In genomic region chr2:20350105-20350712, GRCh38 we compare ENCODE assay signal across 1 cellular context.
A peak's percentile ranks its signal among the peaks of the same experiment; 100 is the strongest.
TF ChIP-seq lines count a peak whose summit lies in the region.

No MANE protein-coding gene starts in this region.

TF ChIP-seq in K562, 482 proteins besides CTCF, POLR2A, EP300 and RAD21 (continued from another document and continues in another):
- TF ChIP-seq PRPF4 (IDR thresholded peaks at IDR 0.05; ENCODE audit: insufficient read depth, low read depth, low read length, poor library complexity, severe bottlenecking) (peak; percentile 78), XRCC3 (IDR thresholded peaks at IDR 0.05) (no peak), KAT7 (CRISPR knock-in tag; IDR thresholded peaks at IDR 0.05; ENCODE audit: borderline replicate concordance) (no peak; the same call in 1 of the 2 replicates), ZNF696 (CRISPR knock-in tag; conservative IDR thresholded peaks at IDR 0.05) (no peak), ZNF263 (CRISPR knock-in tag; IDR thresholded peaks at IDR 0.05; ENCODE audit: borderline replicate concordance) (peak; percentile 77), HNRNPL (IDR thresholded peaks at IDR 0.05; ENCODE audit: low read depth, low read length) (peak; percentile 49; the same call in 1 of the 2 replicates), ZBTB17 (CRISPR knock-in tag; IDR thresholded peaks at IDR 0.05) (no peak), ID3 (CRISPR knock-in tag; IDR thresholded peaks at IDR 0.05) (no peak), ID3 (tag; IDR thresholded peaks at IDR 0.05) (no peak), SIRT6 (IDR thresholded peaks at IDR 0.05; ENCODE audit: low read depth, low read length) (no peak), RBBP5 (IDR thresholded peaks at IDR 0.05; ENCODE audit: borderline replicate concordance, insufficient read depth, low read length, poor library complexity, severe bottlenecking) (peak; percentile 92), CBX5 (IDR thresholded peaks at IDR 0.05; ENCODE audit: borderline replicate concordance, low read depth) (no peak), UBTF (IDR thresholded peaks at IDR 0.05; ENCODE audit: borderline replicate concordance in 1 of 2, low read depth in 2 of 2, low read length in 2 of 2) (0 out of 4 replicates have a peak, but pooled peaks of 1 of the 2 experiments have one; percentile 64), BRD9 (IDR thresholded peaks at IDR 0.05; ENCODE audit: low read depth, partially characterized antibody) (no peak), ZNF347 (CRISPR knock-in tag; IDR thresholded peaks at IDR 0.05; ENCODE audit: low read depth) (no peak), ZNF398 (CRISPR knock-in tag; IDR thresholded peaks at IDR 0.05) (no peak), SMAD4 (CRISPR knock-in tag; conservative IDR thresholded peaks at IDR 0.05) (no peak), ARID1B (IDR thresholded peaks at IDR 0.05) (no peak), CUX1 (CRISPR knock-in tag; IDR thresholded peaks at IDR 0.05) (no peak), TBP (optimal IDR thresholded peaks at IDR 0.05; ENCODE audit: low read depth, low read length) (peak; percentile 35), ZSCAN32 (CRISPR knock-in tag; IDR thresholded peaks at IDR 0.05) (no peak)
- TF ChIP-seq, protein P1, sequence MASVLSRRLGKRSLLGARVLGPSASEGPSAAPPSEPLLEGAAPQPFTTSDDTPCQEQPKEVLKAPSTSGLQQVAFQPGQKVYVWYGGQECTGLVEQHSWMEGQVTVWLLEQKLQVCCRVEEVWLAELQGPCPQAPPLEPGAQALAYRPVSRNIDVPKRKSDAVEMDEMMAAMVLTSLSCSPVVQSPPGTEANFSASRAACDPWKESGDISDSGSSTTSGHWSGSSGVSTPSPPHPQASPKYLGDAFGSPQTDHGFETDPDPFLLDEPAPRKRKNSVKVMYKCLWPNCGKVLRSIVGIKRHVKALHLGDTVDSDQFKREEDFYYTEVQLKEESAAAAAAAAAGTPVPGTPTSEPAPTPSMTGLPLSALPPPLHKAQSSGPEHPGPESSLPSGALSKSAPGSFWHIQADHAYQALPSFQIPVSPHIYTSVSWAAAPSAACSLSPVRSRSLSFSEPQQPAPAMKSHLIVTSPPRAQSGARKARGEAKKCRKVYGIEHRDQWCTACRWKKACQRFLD (CRISPR knock-in tag; IDR thresholded peaks at IDR 0.05), result peak; percentile 38; the same call in 1 of the 2 replicates
- TF ChIP-seq, protein P2, sequence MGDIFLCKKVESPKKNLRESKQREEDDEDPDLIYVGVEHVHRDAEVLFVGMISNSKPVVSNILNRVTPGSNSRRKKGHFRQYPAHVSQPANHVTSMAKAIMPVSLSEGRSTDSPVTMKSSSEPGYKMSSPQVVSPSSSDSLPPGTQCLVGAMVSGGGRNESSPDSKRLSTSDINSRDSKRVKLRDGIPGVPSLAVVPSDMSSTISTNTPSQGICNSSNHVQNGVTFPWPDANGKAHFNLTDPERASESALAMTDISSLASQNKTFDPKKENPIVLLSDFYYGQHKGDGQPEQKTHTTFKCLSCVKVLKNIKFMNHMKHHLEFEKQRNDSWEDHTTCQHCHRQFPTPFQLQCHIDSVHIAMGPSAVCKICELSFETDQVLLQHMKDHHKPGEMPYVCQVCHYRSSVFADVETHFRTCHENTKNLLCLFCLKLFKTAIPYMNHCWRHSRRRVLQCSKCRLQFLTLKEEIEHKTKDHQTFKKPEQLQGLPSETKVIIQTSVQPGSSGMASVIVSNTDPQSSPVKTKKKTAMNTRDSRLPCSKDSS (IDR thresholded peaks at IDR 0.05; ENCODE audit: low read depth, partially characterized antibody), result no peak
- TF ChIP-seq, protein P3, sequence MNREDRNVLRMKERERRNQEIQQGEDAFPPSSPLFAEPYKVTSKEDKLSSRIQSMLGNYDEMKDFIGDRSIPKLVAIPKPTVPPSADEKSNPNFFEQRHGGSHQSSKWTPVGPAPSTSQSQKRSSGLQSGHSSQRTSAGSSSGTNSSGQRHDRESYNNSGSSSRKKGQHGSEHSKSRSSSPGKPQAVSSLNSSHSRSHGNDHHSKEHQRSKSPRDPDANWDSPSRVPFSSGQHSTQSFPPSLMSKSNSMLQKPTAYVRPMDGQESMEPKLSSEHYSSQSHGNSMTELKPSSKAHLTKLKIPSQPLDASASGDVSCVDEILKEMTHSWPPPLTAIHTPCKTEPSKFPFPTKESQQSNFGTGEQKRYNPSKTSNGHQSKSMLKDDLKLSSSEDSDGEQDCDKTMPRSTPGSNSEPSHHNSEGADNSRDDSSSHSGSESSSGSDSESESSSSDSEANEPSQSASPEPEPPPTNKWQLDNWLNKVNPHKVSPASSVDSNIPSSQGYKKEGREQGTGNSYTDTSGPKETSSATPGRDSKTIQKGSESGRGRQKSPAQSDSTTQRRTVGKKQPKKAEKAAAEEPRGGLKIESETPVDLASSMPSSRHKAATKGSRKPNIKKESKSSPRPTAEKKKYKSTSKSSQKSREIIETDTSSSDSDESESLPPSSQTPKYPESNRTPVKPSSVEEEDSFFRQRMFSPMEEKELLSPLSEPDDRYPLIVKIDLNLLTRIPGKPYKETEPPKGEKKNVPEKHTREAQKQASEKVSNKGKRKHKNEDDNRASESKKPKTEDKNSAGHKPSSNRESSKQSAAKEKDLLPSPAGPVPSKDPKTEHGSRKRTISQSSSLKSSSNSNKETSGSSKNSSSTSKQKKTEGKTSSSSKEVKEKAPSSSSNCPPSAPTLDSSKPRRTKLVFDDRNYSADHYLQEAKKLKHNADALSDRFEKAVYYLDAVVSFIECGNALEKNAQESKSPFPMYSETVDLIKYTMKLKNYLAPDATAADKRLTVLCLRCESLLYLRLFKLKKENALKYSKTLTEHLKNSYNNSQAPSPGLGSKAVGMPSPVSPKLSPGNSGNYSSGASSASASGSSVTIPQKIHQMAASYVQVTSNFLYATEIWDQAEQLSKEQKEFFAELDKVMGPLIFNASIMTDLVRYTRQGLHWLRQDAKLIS (CRISPR knock-in tag; IDR thresholded peaks at IDR 0.05), result peak; percentile 61; the same call in 1 of the 2 replicates
- TF ChIP-seq, protein P4, sequence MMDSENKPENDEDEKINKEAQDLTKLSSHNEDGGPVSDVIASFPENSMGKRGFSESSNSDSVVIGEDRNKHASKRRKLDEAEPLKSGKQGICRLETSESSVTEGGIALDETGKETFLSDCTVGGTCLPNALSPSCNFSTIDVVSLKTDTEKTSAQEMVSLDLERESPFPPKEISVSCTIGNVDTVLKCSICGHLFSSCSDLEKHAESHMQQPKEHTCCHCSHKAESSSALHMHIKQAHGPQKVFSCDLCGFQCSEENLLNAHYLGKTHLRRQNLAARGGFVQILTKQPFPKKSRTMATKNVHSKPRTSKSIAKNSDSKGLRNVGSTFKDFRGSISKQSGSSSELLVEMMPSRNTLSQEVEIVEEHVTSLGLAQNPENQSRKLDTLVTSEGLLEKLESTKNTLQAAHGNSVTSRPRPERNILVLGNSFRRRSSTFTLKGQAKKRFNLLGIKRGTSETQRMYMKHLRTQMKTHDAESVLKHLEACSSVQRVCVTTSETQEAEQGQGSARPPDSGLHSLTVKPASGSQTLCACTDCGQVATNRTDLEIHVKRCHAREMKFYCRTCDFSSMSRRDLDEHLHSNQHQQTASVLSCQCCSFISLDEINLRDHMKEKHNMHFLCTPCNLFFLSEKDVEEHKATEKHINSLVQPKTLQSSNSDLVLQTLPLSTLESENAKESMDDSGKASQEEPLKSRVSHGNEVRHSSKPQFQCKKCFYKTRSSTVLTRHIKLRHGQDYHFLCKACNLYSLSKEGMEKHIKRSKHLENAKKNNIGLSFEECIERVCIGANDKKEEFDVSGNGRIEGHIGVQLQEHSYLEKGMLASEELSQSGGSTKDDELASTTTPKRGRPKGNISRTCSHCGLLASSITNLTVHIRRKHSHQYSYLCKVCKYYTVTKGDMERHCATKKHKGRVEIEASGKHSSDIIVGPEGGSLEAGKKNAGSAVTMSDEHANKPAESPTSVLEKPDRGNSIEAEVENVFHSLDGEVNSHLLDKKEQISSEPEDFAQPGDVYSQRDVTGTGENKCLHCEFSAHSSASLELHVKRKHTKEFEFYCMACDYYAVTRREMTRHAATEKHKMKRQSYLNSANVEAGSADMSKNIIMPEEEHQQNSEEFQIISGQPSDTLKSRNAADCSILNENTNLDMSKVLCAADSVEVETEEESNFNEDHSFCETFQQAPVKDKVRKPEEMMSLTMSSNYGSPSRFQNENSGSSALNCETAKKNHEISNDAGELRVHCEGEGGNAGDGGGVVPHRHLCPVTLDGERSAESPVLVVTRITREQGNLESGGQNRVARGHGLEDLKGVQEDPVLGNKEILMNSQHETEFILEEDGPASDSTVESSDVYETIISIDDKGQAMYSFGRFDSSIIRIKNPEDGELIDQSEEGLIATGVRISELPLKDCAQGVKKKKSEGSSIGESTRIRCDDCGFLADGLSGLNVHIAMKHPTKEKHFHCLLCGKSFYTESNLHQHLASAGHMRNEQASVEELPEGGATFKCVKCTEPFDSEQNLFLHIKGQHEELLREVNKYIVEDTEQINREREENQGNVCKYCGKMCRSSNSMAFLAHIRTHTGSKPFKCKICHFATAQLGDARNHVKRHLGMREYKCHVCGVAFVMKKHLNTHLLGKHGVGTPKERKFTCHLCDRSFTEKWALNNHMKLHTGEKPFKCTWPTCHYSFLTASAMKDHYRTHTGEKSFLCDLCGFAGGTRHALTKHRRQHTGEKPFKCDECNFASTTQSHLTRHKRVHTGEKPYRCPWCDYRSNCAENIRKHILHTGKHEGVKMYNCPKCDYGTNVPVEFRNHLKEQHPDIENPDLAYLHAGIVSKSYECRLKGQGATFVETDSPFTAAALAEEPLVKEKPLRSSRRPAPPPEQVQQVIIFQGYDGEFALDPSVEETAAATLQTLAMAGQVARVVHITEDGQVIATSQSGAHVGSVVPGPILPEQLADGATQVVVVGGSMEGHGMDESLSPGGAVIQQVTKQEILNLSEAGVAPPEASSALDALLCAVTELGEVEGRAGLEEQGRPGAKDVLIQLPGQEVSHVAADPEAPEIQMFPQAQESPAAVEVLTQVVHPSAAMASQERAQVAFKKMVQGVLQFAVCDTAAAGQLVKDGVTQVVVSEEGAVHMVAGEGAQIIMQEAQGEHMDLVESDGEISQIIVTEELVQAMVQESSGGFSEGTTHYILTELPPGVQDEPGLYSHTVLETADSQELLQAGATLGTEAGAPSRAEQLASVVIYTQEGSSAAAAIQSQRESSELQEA (IDR thresholded peaks at IDR 0.05; ENCODE audit: low read depth), result no peak
